12 cellular contexts compared by ENCODE assay signal in genomic region chr13:98405107-98405571, GRCh38.
DNase-seq lines count a peak whose midpoint lies in the region; ATAC-seq and TF ChIP-seq lines count a peak whose summit lies in the region.
"Had no signal": no experiment of that assay in that cellular context is flagged by ENCODE, and none has a peak within 500 bp of the region (broad histone marks: within the 10 kb centered on the region; RNA-seq: fewer than 3 reads in every experiment).

No MANE protein-coding gene starts in this region.

- peak overlapping the region; percentile 3 to 88 (median 76) for H3K27ac Mint-ChIP-seq in brain
- H3K27ac Mint-ChIP-seq in activated CD4-positive, alpha-beta memory T cell treated with anti-CD3 and anti-CD28 coated beads, Interleukin-2, amount 10 ng/mL, durations not matched to agents 7 days and 5 days, result no peak overlapping the region

- H3K27me3 ChIP-seq in left lung (no peaks in the 10 kb centered on the region), mammary epithelial cell (ENCODE audit: insufficient read depth, low read length) (no peaks in the 10 kb centered on the region)

- TF ChIP-seq CTCF in brain (conservative IDR thresholded peaks at IDR 0.05) (no peak), left lung (IDR thresholded peaks at IDR 0.05) (no peak), mammary epithelial cell (conservative IDR thresholded peaks at IDR 0.05 in 1 of 2, IDR thresholded peaks at IDR 0.05 in 1 of 2; ENCODE audit: extremely low read depth in 1 of 2, insufficient read depth in 1 of 2, low read depth in 1 of 2, low read length in 2 of 2) (no peak)

- CTCF ChIA-PET in mammary epithelial cell (lab: Charles Lee; ENCODE audit: low non-redundant PET), result no interaction called here
- CTCF ChIA-PET in activated CD4-positive, alpha-beta memory T cell treated with anti-CD3 and anti-CD28 coated beads, Interleukin-2, amount 10 ng/mL, durations not matched to agents 7 days and 5 days (lab: Charles Lee), result interaction anchor here (1.6 kb wide), 1 partner anchor 169 kb away, joined by 3 read pairs; no protein-coding TSS in a partner anchor

- no peaks in the 10 kb centered on the region for H4K20me1 ChIP-seq in mammary epithelial cell (ENCODE audit: insufficient read depth, low read length)

- no peak overlapping the region for H3K4me2 ChIP-seq in mammary epithelial cell (ENCODE audit: insufficient read depth, low read depth, low read length)

- no peak overlapping the region for H3K9ac ChIP-seq in mammary epithelial cell (ENCODE audit: insufficient read depth, low read length)

- POLR2A ChIA-PET in activated CD4-positive, alpha-beta memory T cell treated with anti-CD3 and anti-CD28 coated beads, Interleukin-2, amount 10 ng/mL, durations not matched to agents 7 days and 5 days (lab: Charles Lee), result no interaction called here

- intact Hi-C loops in left lung (cut with DNase I), result no loop called here
- intact Hi-C loops in mammary epithelial cell (cut with micrococcal nuclease), result no loop called here

- DNase-seq in DMS79 treated with DMSO at 0.1 percent for 48 hours (lab: John Stamatoyannopoulos, UW), result peak; percentile 96
- DNase-seq in NCI-H1930 (lab: John Stamatoyannopoulos, UW), result peak; percentile 62 to 75
- no peak for DNase-seq in left lung
- no peak for DNase-seq in NOMO-1 treated with DMSO at 0.1 percent for 48 hours (lab: John Stamatoyannopoulos, UW; ENCODE audit: unreplicated experiment)
- no peak for DNase-seq in D341Med (ENCODE audit: low spot score)
- DNase-seq in mammary epithelial cell, result no peak
- DNase-seq in activated CD4-positive, alpha-beta memory T cell treated with anti-CD3 and anti-CD28 coated beads, Interleukin-2, amount 10 ng/mL, durations not matched to agents 7 days and 5 days, result no peak
- DNase-seq: dermis blood vessel endothelial cell, Karpas-422, lower lobe of right lung had no signal

- H3K36me3 Mint-ChIP-seq in brain, result peaks cover 22% of the 10 kb centered on the region
- no peaks in the 10 kb centered on the region for H3K36me3 Mint-ChIP-seq in activated CD4-positive, alpha-beta memory T cell treated with anti-CD3 and anti-CD28 coated beads, Interleukin-2, amount 10 ng/mL, durations not matched to agents 7 days and 5 days (ENCODE audit: low read depth)

- WGBS in mammary epithelial cell (ENCODE audit: low coverage, missing lambda C conversion rate), result 93% methylated on average over 7 of the region's 7 CpGs

- ATAC-seq in left lung, result peak; percentile 64

- H3K4me3 ChIP-seq in left lung (no peak overlapping the region), mammary epithelial cell (replicated peaks in 1 of 3; ENCODE audit: insufficient read depth in 1 of 3, low read depth in 2 of 3, low read length in 3 of 3) (no peak overlapping the region)
- H3K4me3 ChIP-seq: lower lobe of right lung, thoracic aorta had no signal

- no peaks in the 10 kb centered on the region for H3K9me3 Mint-ChIP-seq in brain
- no peaks in the 10 kb centered on the region for H3K9me3 Mint-ChIP-seq in activated CD4-positive, alpha-beta memory T cell treated with anti-CD3 and anti-CD28 coated beads, Interleukin-2, amount 10 ng/mL, durations not matched to agents 7 days and 5 days

- no peaks in the 10 kb centered on the region for H3K36me3 ChIP-seq in left lung
- no peaks in the 10 kb centered on the region for H3K36me3 ChIP-seq in mammary epithelial cell (ENCODE audit: insufficient read depth, low read length)
- H3K36me3 ChIP-seq: thoracic aorta had no signal

- no peaks in the 10 kb centered on the region for H3K4me1 ChIP-seq in left lung
- no peaks in the 10 kb centered on the region for H3K4me1 ChIP-seq in mammary epithelial cell (ENCODE audit: insufficient read depth, low read length)
- H3K4me1 ChIP-seq: lower lobe of right lung had no signal

- peak overlapping the region in 4 of 5 experiments; percentile 4 to 72 (median 66) for H3K4me3 Mint-ChIP-seq in brain
- no peak overlapping the region for H3K4me3 Mint-ChIP-seq in activated CD4-positive, alpha-beta memory T cell treated with anti-CD3 and anti-CD28 coated beads, Interleukin-2, amount 10 ng/mL, durations not matched to agents 7 days and 5 days

- in situ Hi-C loops in mammary epithelial cell (cut with MboI; ENCODE audit: low sequenced_read_pairs in 2 of 2), result no loop called here

- H3K79me2 ChIP-seq in mammary epithelial cell (ENCODE audit: insufficient read depth, low read length), result no peaks in the 10 kb centered on the region

- no peaks in the 10 kb centered on the region for H3K9me3 ChIP-seq in left lung
- no peaks in the 10 kb centered on the region for H3K9me3 ChIP-seq in mammary epithelial cell (replicated peaks; ENCODE audit: insufficient read depth, low read length)
- H3K9me3 ChIP-seq: lower lobe of right lung, thoracic aorta had no signal

- dilution Hi-C loops in mammary epithelial cell (cut with HindIII; ENCODE audit: low sequenced_read_pairs), result no loop called here

- H3K4me1 Mint-ChIP-seq in brain, result peaks cover 39% of the 10 kb centered on the region
- no peaks in the 10 kb centered on the region for H3K4me1 Mint-ChIP-seq in activated CD4-positive, alpha-beta memory T cell treated with anti-CD3 and anti-CD28 coated beads, Interleukin-2, amount 10 ng/mL, durations not matched to agents 7 days and 5 days

- no peak overlapping the region for H2AFZ ChIP-seq in mammary epithelial cell (ENCODE audit: low read depth, low read length)

- H3K27me3 Mint-ChIP-seq in brain, result no peaks in the 10 kb centered on the region
- H3K27me3 Mint-ChIP-seq in activated CD4-positive, alpha-beta memory T cell treated with anti-CD3 and anti-CD28 coated beads, Interleukin-2, amount 10 ng/mL, durations not matched to agents 7 days and 5 days, result peaks cover 12% of the 10 kb centered on the region

- no TSS peak for BruUV-seq in mammary epithelial cell (replicated peaks; lab: Mats Ljungman, UMichigan)

- H3K27ac ChIP-seq in left lung (no peak overlapping the region), mammary epithelial cell (ENCODE audit: insufficient read depth, low read depth, low read length) (no peak overlapping the region)
- H3K27ac ChIP-seq: lower lobe of right lung, thoracic aorta had no signal

Comparison
In these comparisons a context has a peak if more than half of its experiments do, and no peak if none do; other contexts are left out.
1. DNase-seq: peak in DMS79 treated with DMSO at 0.1 percent for 48 hours (single experiment) and NCI-H1930 (2 of 2); none in left lung (0 of 2), NOMO-1 treated with DMSO at 0.1 percent for 48 hours (single experiment), D341Med (single experiment), mammary epithelial cell (single experiment) and activated CD4-positive, alpha-beta memory T cell treated with anti-CD3 and anti-CD28 coated beads, Interleukin-2, amount 10 ng/mL, durations not matched to agents 7 days and 5 days (single experiment).